In genomic region chr13:73198888-73199497, GRCh38 we compare ENCODE assay signal across 27 cellular contexts.
DNase-seq lines count a peak whose midpoint lies in the region; ATAC-seq, FAIRE-seq and TF ChIP-seq lines count a peak whose summit lies in the region.
"Had no signal": no experiment of that assay in that cellular context is flagged by ENCODE, and none has a peak within 500 bp of the region (broad histone marks: within the 10 kb centered on the region; RNA-seq: fewer than 3 reads in every experiment).

No MANE protein-coding gene starts in this region.

- dilution Hi-C loops in keratinocyte (cut with MboI; ENCODE audit: extremely low pct_ligation_motif_present, low sequenced_read_pairs) = no loop called here

- no peak overlapping the region for H3K4me2 ChIP-seq in keratinocyte (ENCODE audit: control insufficient read depth, extremely low read depth, insufficient read depth, low read depth, low read length)

- no peaks in the 10 kb centered on the region for H4K20me1 ChIP-seq in keratinocyte (ENCODE audit: control insufficient read depth, extremely low read depth, insufficient read depth, low read length)

- no peak for DNase-seq in H54 (ENCODE audit: insufficient read length, low spot score)
- no peak for DNase-seq in RWPE2 (ENCODE audit: low spot score)
- DNase-seq in keratinocyte (ENCODE audit: low read depth, low spot score) = no peak
- DNase-seq in right atrium auricular region (ENCODE audit: low spot score) = no peak
- DNase-seq in spleen = no peak
- no peak for DNase-seq in NOMO-1 treated with DMSO at 0.1 percent for 48 hours (lab: John Stamatoyannopoulos, UW; ENCODE audit: unreplicated experiment)
- DNase-seq: activated CD4-positive, alpha-beta memory T cell treated with anti-CD3 and anti-CD28 coated beads for 36 hours; activated CD8-positive, alpha-beta memory T cell treated with anti-CD3 and anti-CD28 coated beads, Interleukin-2, amount 50 U/mL, for 4 hours; activated naive CD4-positive, alpha-beta T cell treated with anti-CD3 and anti-CD28 coated beads, Interleukin-2, amount 10 ng/mL, durations not matched to agents 7 days and 5 days; amniotic stem cell; DND-41; effector CD8-positive, alpha-beta T cell; Kasumi-1; MV-4-11; NCI-H187; NCI-H226; NCI-H82; RPMI8226 had no signal

- H3K36me3 ChIP-seq in RWPE2 (ENCODE audit: low read depth) (no peaks in the 10 kb centered on the region), keratinocyte (ENCODE audit: control insufficient read depth in 2 of 2, extremely low read depth in 1 of 2, insufficient read depth in 2 of 2, low read length in 2 of 2) (no peaks in the 10 kb centered on the region), right atrium auricular region (no peaks in the 10 kb centered on the region), spleen (no peaks in the 10 kb centered on the region)
- H3K36me3 ChIP-seq: neutrophil, prostate gland, vagina had no signal

- H3K4me1 ChIP-seq in RWPE2 (ENCODE audit: insufficient read depth, poor library complexity, severe bottlenecking) = peaks cover 43% of the 10 kb centered on the region
- H3K4me1 ChIP-seq in keratinocyte (ENCODE audit: control insufficient read depth, extremely low read depth, insufficient read depth, low read length) = peaks cover 20% of the 10 kb centered on the region
- no peaks in the 10 kb centered on the region for H3K4me1 ChIP-seq in right atrium auricular region
- H3K4me1 ChIP-seq in spleen = no peaks in the 10 kb centered on the region

- TF ChIP-seq CTCF in 22Rv1 (IDR thresholded peaks at IDR 0.05) (no peak), RWPE2 (IDR thresholded peaks at IDR 0.05; ENCODE audit: poor library complexity, severe bottlenecking) (no peak), keratinocyte (optimal IDR thresholded peaks at IDR 0.05 in 1 of 3, IDR thresholded peaks at IDR 0.05 in 1 of 3, conservative IDR thresholded peaks at IDR 0.05 in 1 of 3; ENCODE audit: extremely low read depth in 1 of 3, insufficient read depth in 2 of 3, low read length in 3 of 3) (no peak), right atrium auricular region (IDR thresholded peaks at IDR 0.05) (no peak), spleen (IDR thresholded peaks at IDR 0.05 in 8 of 11, conservative IDR thresholded peaks at IDR 0.05 in 3 of 11) (no peak)

- no peak overlapping the region for H3K9ac ChIP-seq in keratinocyte (ENCODE audit: control insufficient read depth, extremely low read depth, insufficient read depth, low read length)

- intact Hi-C loops in spleen (cut with DNase I; ENCODE audit: low total_unique reads) = no loop called here

- FAIRE-seq in H54 (lab: Jason Lieb, UNC) (peak; percentile 11), keratinocyte (lab: Jason Lieb, UNC) (peak; percentile 39)
- FAIRE-seq: frontal cortex had no signal

- ATAC-seq in RWPE2 (ENCODE audit: low read depth) (peak; percentile 19; the same call in 2 of the 3 replicates), HG02798 (IDR thresholded peaks at IDR 0.05; ENCODE audit: poor library complexity, unreplicated experiment) (no peak)
- ATAC-seq: activated CD4-positive, CD25-positive, alpha-beta regulatory T cell treated with anti-CD3 and anti-CD28 coated beads, Interleukin-2, amount 50 U/mL, for 24 hours; esophagus mucosa; left lobe of liver had no signal

- H3K9me3 ChIP-seq in RWPE2 (ENCODE audit: severe bottlenecking) (no peaks in the 10 kb centered on the region), keratinocyte (ENCODE audit: control insufficient read depth, low read depth, low read length) (no peaks in the 10 kb centered on the region), right atrium auricular region (no peaks in the 10 kb centered on the region), spleen (no peaks in the 10 kb centered on the region)
- H3K9me3 ChIP-seq: neutrophil, prostate gland, vagina had no signal

- H2AFZ ChIP-seq in keratinocyte (ENCODE audit: control insufficient read depth, low read length) = no peak overlapping the region

- H3K79me2 ChIP-seq in keratinocyte (ENCODE audit: control insufficient read depth, insufficient read depth, low read length) = no peaks in the 10 kb centered on the region

- H3K27me3 ChIP-seq in RWPE2 (ENCODE audit: insufficient read depth, poor library complexity, severe bottlenecking) = no peaks in the 10 kb centered on the region
- H3K27me3 ChIP-seq in keratinocyte (ENCODE audit: control insufficient read depth, extremely low read depth, insufficient read depth, low read length) = no peaks in the 10 kb centered on the region
- H3K27me3 ChIP-seq in right atrium auricular region = no peaks in the 10 kb centered on the region
- H3K27me3 ChIP-seq in spleen (replicated peaks in 1 of 7) = peaks cover 0 to 10% (median 0%) of the 10 kb centered on the region in 7 donors
- H3K27me3 ChIP-seq: neutrophil, vagina had no signal

- 74 to 92% (median 86%) methylated on average over 5 of the region's 5 CpGs for WGBS in spleen, 5 donors

- H3K27ac ChIP-seq in 22Rv1 (peak overlapping the region; percentile 51), RWPE2 (ENCODE audit: poor library complexity, severe bottlenecking) (peak overlapping the region; percentile 67), keratinocyte (ENCODE audit: control insufficient read depth, insufficient read depth, low read length) (no peak overlapping the region), right atrium auricular region (no peak overlapping the region), spleen (no peak overlapping the region)
- H3K27ac ChIP-seq: neutrophil, vagina had no signal

- TF ChIP-seq POLR2A in H54 (IDR thresholded peaks at IDR 0.05; ENCODE audit: low read depth, low read length) (no peak), spleen (IDR thresholded peaks at IDR 0.05) (no peak)

- H3K4me3 ChIP-seq in RWPE2 (ENCODE audit: severe bottlenecking) = no peak overlapping the region
- no peak overlapping the region for H3K4me3 ChIP-seq in keratinocyte (ENCODE audit: control insufficient read depth in 2 of 3, extremely low read depth in 1 of 3, insufficient read depth in 2 of 3, low read depth in 1 of 3, low read length in 3 of 3)
- H3K4me3 ChIP-seq in right atrium auricular region = no peak overlapping the region
- no peak overlapping the region for H3K4me3 ChIP-seq in spleen
- H3K4me3 ChIP-seq: prostate gland, vagina had no signal

- no peaks in the 10 kb centered on the region for H3K9me1 ChIP-seq in keratinocyte (ENCODE audit: control insufficient read depth, extremely low read depth, insufficient read depth, low read length)

Comparison
In these comparisons a context has a peak if more than half of its experiments do, and no peak if none do; other contexts are left out.
1. H3K27ac ChIP-seq: peak in 22Rv1 (single experiment) and RWPE2 (single experiment); none in keratinocyte (single experiment), right atrium auricular region (0 of 2) and spleen (0 of 8).